1 cellular context compared by ENCODE assay signal in the genomic region with DNA sequence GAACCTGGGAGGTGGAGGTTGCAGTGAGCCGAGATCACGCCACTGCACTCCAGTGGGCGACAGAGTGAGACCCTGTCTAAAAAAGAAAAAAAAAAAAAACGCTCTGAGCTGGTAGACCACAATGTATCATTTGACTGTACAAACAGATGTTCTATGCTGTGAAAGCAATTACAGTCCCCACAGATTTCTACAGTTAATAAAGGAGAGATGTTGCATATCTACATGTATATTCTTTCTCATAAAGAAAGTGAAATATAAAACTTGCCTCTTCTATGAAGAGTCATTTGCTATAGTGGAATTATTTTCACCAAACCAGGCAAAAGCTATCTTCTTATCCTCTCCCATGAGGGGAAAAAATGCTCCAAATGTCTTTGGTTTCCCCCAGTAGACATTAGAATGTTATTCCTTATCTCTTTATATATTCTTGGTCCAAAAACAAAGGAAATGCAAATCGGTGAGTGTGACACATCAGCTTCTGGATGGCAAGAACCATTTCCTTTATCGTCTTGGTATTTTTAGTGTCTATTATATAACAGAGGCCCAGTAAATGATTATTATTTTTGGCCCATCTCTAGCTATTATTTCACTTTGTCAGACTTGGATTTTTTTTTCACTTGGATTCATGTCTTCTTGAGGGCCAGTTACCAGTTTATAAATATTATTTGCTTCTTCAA.
TF ChIP-seq lines count a peak whose summit lies in the region.

No MANE protein-coding gene starts in this region.

TF ChIP-seq in SK-N-SH, 30 proteins besides CTCF, POLR2A, EP300 and RAD21 (continued from another document):
- TF ChIP-seq, protein P1, sequence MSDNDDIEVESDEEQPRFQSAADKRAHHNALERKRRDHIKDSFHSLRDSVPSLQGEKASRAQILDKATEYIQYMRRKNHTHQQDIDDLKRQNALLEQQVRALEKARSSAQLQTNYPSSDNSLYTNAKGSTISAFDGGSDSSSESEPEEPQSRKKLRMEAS (IDR thresholded peaks at IDR 0.05; ENCODE audit: low read depth): no peak
- TF ChIP-seq MXI1 (IDR thresholded peaks at IDR 0.05; ENCODE audit: low read depth, low read length): no peak
- TF ChIP-seq FOSL2 (IDR thresholded peaks at IDR 0.05; ENCODE audit: borderline replicate concordance, low read depth): no peak
- TF ChIP-seq NFIC (IDR thresholded peaks at IDR 0.05; ENCODE audit: borderline replicate concordance): no peak
- no peak for TF ChIP-seq TCF12 (IDR thresholded peaks at IDR 0.05)
- TF ChIP-seq, protein P2, sequence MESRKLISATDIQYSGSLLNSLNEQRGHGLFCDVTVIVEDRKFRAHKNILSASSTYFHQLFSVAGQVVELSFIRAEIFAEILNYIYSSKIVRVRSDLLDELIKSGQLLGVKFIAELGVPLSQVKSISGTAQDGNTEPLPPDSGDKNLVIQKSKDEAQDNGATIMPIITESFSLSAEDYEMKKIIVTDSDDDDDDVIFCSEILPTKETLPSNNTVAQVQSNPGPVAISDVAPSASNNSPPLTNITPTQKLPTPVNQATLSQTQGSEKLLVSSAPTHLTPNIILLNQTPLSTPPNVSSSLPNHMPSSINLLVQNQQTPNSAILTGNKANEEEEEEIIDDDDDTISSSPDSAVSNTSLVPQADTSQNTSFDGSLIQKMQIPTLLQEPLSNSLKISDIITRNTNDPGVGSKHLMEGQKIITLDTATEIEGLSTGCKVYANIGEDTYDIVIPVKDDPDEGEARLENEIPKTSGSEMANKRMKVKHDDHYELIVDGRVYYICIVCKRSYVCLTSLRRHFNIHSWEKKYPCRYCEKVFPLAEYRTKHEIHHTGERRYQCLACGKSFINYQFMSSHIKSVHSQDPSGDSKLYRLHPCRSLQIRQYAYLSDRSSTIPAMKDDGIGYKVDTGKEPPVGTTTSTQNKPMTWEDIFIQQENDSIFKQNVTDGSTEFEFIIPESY (IDR thresholded peaks at IDR 0.05; ENCODE audit: borderline replicate concordance, low read depth): no peak
- no peak for TF ChIP-seq JUND (IDR thresholded peaks at IDR 0.05)
- TF ChIP-seq, protein P3, sequence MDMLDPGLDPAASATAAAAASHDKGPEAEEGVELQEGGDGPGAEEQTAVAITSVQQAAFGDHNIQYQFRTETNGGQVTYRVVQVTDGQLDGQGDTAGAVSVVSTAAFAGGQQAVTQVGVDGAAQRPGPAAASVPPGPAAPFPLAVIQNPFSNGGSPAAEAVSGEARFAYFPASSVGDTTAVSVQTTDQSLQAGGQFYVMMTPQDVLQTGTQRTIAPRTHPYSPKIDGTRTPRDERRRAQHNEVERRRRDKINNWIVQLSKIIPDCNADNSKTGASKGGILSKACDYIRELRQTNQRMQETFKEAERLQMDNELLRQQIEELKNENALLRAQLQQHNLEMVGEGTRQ (IDR thresholded peaks at IDR 0.05; ENCODE audit: borderline replicate concordance, low read depth, low read length): no peak
TF ChIP-seq in SK-N-SH: peak in this region for 0.
